8 cellular contexts compared by ENCODE assay signal in genomic region chr1:209569445-209570207, GRCh38. TPM values are rescaled to one million over a fixed set of nuclear protein-coding genes. Genes with fewer than 3 reads are reported as not detected.
A peak's percentile ranks its signal among the peaks of the same experiment; 100 is the strongest.
DNase-seq lines count a peak whose midpoint lies in the region; ATAC-seq, FAIRE-seq and TF ChIP-seq lines count a peak whose summit lies in the region.

No MANE protein-coding gene starts in this region.

- no peak overlapping the region for H3K14ac ChIP-seq in H1 (ENCODE audit: insufficient read length)

- no peak overlapping the region for H2BK5ac ChIP-seq in H1 (ENCODE audit: low read depth, low read length)

- H3K9ac ChIP-seq in H1 (replicated peaks in 1 of 4; ENCODE audit: extremely low read depth in 1 of 4, low read depth in 3 of 4, low read length in 3 of 4) (no peak overlapping the region), mucosa of rectum (ENCODE audit: low read depth in 1 of 2, low read length in 2 of 2) (peak overlapping the region; percentile 2 to 11)

- WGBS in H1 (ENCODE audit: extremely low coverage in 1 of 2, insufficient coverage in 1 of 2, insufficient read length in 1 of 2, insufficient replicate concordance in 2 of 2, low coverage in 1 of 2, low lambda C conversion rate in 2 of 2, missing lambda C conversion rate in 1 of 2), 2 experiments, result 38% methylated on average over 9 of the region's 9 CpGs; no CpG with 5 or more reads in 1 of the 2 experiments

- no peaks in the 10 kb centered on the region for H3K79me2 ChIP-seq in H1 (ENCODE audit: control insufficient read depth in 1 of 2, insufficient read depth in 2 of 2, low read length in 2 of 2)

- ATAC-seq in HG03159 (IDR thresholded peaks at IDR 0.05; ENCODE audit: unreplicated experiment) (peak; percentile 48), GM18502 (IDR thresholded peaks at IDR 0.05; ENCODE audit: poor library complexity, unreplicated experiment) (no peak)

- H2BK120ac ChIP-seq in H1 (replicated peaks; ENCODE audit: low read depth, low read length), result no peak overlapping the region

- no peak overlapping the region for H3K4ac ChIP-seq in H1 (replicated peaks; ENCODE audit: insufficient read length, low read depth, low read length)

- no peak overlapping the region for H3K4me2 ChIP-seq in H1 (ENCODE audit: insufficient read depth in 1 of 2, low read depth in 2 of 2, low read length in 2 of 2)

- H3K4me3 ChIP-seq in H1 (ENCODE audit: extremely low read depth in 1 of 4, insufficient read depth in 2 of 4, low read depth in 3 of 4, low read length in 4 of 4), result no peak overlapping the region
- H3K4me3 ChIP-seq in mucosa of rectum (ENCODE audit: low read length in 2 of 2), result no peak overlapping the region

- no peak for TF ChIP-seq POLR2A in H1 (IDR thresholded peaks at IDR 0.05; ENCODE audit: control extremely low read depth in 1 of 2, low read depth in 2 of 2, low read length in 2 of 2)

- H3K79me1 ChIP-seq in H1 (ENCODE audit: low read depth, low read length), result no peaks in the 10 kb centered on the region

- TF ChIP-seq RAD21 in H1 (IDR thresholded peaks at IDR 0.05 in 1 of 2, conservative IDR thresholded peaks at IDR 0.05 in 1 of 2; ENCODE audit: low read depth in 2 of 2, low read length in 2 of 2), result peak; percentile 73 to 78

- no peaks in the 10 kb centered on the region for H4K20me1 ChIP-seq in H1 (replicated peaks in 1 of 2; ENCODE audit: control insufficient read depth in 1 of 2, insufficient read depth in 2 of 2, low read length in 2 of 2)

- CTCF ChIA-PET in H1 (lab: Charles Lee; ENCODE audit: partially characterized antibody), result interaction anchor here (0.5 to 8.0 kb wide), 42 partner anchors 9 to 1446 kb away, joined by 3 to 89 read pairs (median 5); partner anchors contain the start of genes CAMK1G, G0S2 and LAMB3

- H2BK12ac ChIP-seq in H1 (ENCODE audit: low read depth, low read length), result no peak overlapping the region

- no peak overlapping the region for H2AK5ac ChIP-seq in H1 (ENCODE audit: low read depth, low read length)

- POLR2A ChIA-PET in H1 (lab: Charles Lee; ENCODE audit: partially characterized antibody), result no interaction called here

- TF ChIP-seq EP300 in H1 (IDR thresholded peaks at IDR 0.05; ENCODE audit: borderline replicate concordance in 1 of 2, low read depth in 2 of 2, low read length in 2 of 2), result no peak

- DNase-seq in DMS 273 (lab: John Stamatoyannopoulos, UW; ENCODE audit: unreplicated experiment) (peak; percentile 92), NCI-H748 treated with DMSO at 0.1 percent for 48 hours (lab: John Stamatoyannopoulos, UW) (peak; percentile 42), H1 (ENCODE audit: low read depth in 1 of 2, low spot score in 2 of 2) (peak; percentile 64 to 85)
- DNase-seq in activated CD8-positive, alpha-beta memory T cell treated with anti-CD3 and anti-CD28 coated beads for 1 hour (ENCODE audit: extremely low read depth in 1 of 2, low read depth in 1 of 2), result peak; percentile 33 to 54
- peak; percentile 89 for DNase-seq in stimulated activated CD8-positive, alpha-beta memory T cell treated with anti-CD3 and anti-CD28 coated beads, Interleukin-4, amount 100 ng/mL, for 48 hours

- H2BK15ac ChIP-seq in H1 (ENCODE audit: low read length), result no peak overlapping the region

- H4K5ac ChIP-seq in H1 (ENCODE audit: insufficient read length, low read depth, low read length), result no peak overlapping the region

- H3K36me3 ChIP-seq in H1 (ENCODE audit: control insufficient read depth in 2 of 4, insufficient read depth in 4 of 4, low read length in 3 of 4) (no peaks in the 10 kb centered on the region), mucosa of rectum (ENCODE audit: control insufficient read depth in 2 of 2, insufficient read depth in 2 of 2, low read length in 2 of 2) (no peaks in the 10 kb centered on the region)

- H3K23ac ChIP-seq in H1 (ENCODE audit: insufficient read length), result no peak overlapping the region

- peaks cover 0 to 4% (median 2%) of the 10 kb centered on the region in 4 experiments; a peak in 4 of 7 replicates for H3K4me1 ChIP-seq in H1 (replicated peaks in 1 of 4; ENCODE audit: control insufficient read depth in 3 of 4, insufficient read depth in 4 of 4, low read length in 3 of 4)
- H3K4me1 ChIP-seq in mucosa of rectum (ENCODE audit: control insufficient read depth in 2 of 2, insufficient read depth in 2 of 2, low read length in 2 of 2), result no peaks in the 10 kb centered on the region

- no peak overlapping the region for H4K91ac ChIP-seq in H1 (replicated peaks; ENCODE audit: insufficient read length, low read length)

- H3K27me3 ChIP-seq in H1 (replicated peaks in 1 of 4; ENCODE audit: control insufficient read depth in 3 of 4, extremely low read depth in 1 of 4, insufficient read depth in 3 of 4, low read length in 3 of 4) (no peaks in the 10 kb centered on the region; a peak in 1 of 7 replicates), mucosa of rectum (ENCODE audit: control insufficient read depth in 2 of 2, insufficient read depth in 2 of 2, low read length in 2 of 2) (peaks cover 5 to 9% of the 10 kb centered on the region in 2 donors)

- H4K8ac ChIP-seq in H1 (ENCODE audit: extremely low read depth, insufficient read depth, low read length), result no peak overlapping the region

- no peaks in the 10 kb centered on the region; the same call in none of the 2 replicates for H3K23me2 ChIP-seq in H1 (ENCODE audit: low read depth, low read length)

- no peaks in the 10 kb centered on the region for H3K9me3 ChIP-seq in H1 (ENCODE audit: insufficient read depth in 2 of 2, low read depth in 1 of 2, low read length in 1 of 2)
- no peaks in the 10 kb centered on the region for H3K9me3 ChIP-seq in mucosa of rectum (ENCODE audit: control insufficient read depth in 2 of 2, low read length in 2 of 2)

- H3K27ac ChIP-seq in H1 (ENCODE audit: low read depth, low read length), result no peak overlapping the region
- H3K27ac ChIP-seq in mucosa of rectum (ENCODE audit: low read depth in 2 of 2, low read length in 2 of 2), result no peak overlapping the region

- no peak overlapping the region for H2BK20ac ChIP-seq in H1 (ENCODE audit: low read length)

- FAIRE-seq in H1 (lab: Jason Lieb, UNC), result peak; percentile 58

- peak overlapping the region; percentile 6; the same call in 1 of the 2 replicates for H2AFZ ChIP-seq in H1 (ENCODE audit: low read length)

- H3K56ac ChIP-seq in H1 (replicated peaks; ENCODE audit: insufficient read length, low read depth, low read length), result no peak overlapping the region

- TF ChIP-seq CTCF in H1 (IDR thresholded peaks at IDR 0.05; ENCODE audit: control extremely low read depth in 1 of 3, insufficient read depth in 1 of 3, low read depth in 1 of 3, low read length in 3 of 3), result peak; percentile 50 to 90 (median 81)

- H3K18ac ChIP-seq in H1 (ENCODE audit: extremely low read depth, low read length), result no peak overlapping the region

TF ChIP-seq in H1, 55 proteins besides CTCF, POLR2A, EP300 and RAD21:
- TF ChIP-seq, protein P1, sequence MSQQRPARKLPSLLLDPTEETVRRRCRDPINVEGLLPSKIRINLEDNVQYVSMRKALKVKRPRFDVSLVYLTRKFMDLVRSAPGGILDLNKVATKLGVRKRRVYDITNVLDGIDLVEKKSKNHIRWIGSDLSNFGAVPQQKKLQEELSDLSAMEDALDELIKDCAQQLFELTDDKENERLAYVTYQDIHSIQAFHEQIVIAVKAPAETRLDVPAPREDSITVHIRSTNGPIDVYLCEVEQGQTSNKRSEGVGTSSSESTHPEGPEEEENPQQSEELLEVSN (IDR thresholded peaks at IDR 0.05), result no peak
- peak; percentile 42; the same call in 1 of the 2 replicates for TF ChIP-seq TEAD4 (IDR thresholded peaks at IDR 0.05; ENCODE audit: low read depth, low read length)
- no peak for TF ChIP-seq NANOG (IDR thresholded peaks at IDR 0.05; ENCODE audit: insufficient read depth, low read depth, low read length, poor library complexity, severe bottlenecking)
- TF ChIP-seq CREB1 (IDR thresholded peaks at IDR 0.05), result no peak
- no peak for TF ChIP-seq POU5F1 (IDR thresholded peaks at IDR 0.05; ENCODE audit: low read depth, low read length)
- no peak for TF ChIP-seq GTF2F1 (IDR thresholded peaks at IDR 0.05; ENCODE audit: borderline replicate concordance, low read depth, low read length)
- TF ChIP-seq NRF1 (IDR thresholded peaks at IDR 0.05; ENCODE audit: low read depth, low read length), result no peak

RNA-seq across cellular contexts. Expression of gene CAMK1G, which starts 13.9 kb away (rescaled TPM):
- total RNA-seq in H1 (2021; fragmentation: NEBNext Ultra II Directional; extraction: Animal tissue kit (Norgen Biotek cat#: 25700)), result 0.38 and 1.0 TPM in 2 replicates
- polyA plus RNA-seq in H1 (2011; rRNA removed), result 1.00 and 1.3 TPM in 2 replicates
- polyA plus RNA-seq in H1 (2011; cell fraction: cytosol; rRNA removed), result 1.3 TPM
- 1.7 TPM for polyA plus RNA-seq in H1 (2011; cell fraction: nucleus; rRNA removed)
- 0.41 to 0.96 TPM (median 0.66 TPM) in 4 replicates for polyA plus RNA-seq in H1 (2012, experiment 1 of 2)
- polyA plus RNA-seq in H1 (2012, experiment 2 of 2), result 0.83 TPM
- 0.20 TPM for polyA plus RNA-seq in H1 (2013, experiment 1 of 2)
- polyA plus RNA-seq in H1 (2013, experiment 2 of 2), result 0.20 TPM
- polyA minus RNA-seq in H1 (2011; rRNA and poly(A)+ RNA removed), result 1.4 and 2.0 TPM in 2 replicates
- polyA minus RNA-seq in H1 (2011; cell fraction: cytosol; rRNA and poly(A)+ RNA removed), result 1.2 TPM
- 1.6 TPM for polyA minus RNA-seq in H1 (2011; cell fraction: nucleus; rRNA and poly(A)+ RNA removed)

Comparison
In these comparisons a context has a peak if more than half of its experiments do, and no peak if none do; other contexts are left out.
1. DNase-seq: peak in every context shown above with its lines; median percentile 92 in DMS 273; 89 in stimulated activated CD8-positive, alpha-beta memory T cell treated with anti-CD3 and anti-CD28 coated beads, Interleukin-4, amount 100 ng/mL, for 48 hours; 74 in H1; 44 in activated CD8-positive, alpha-beta memory T cell treated with anti-CD3 and anti-CD28 coated beads for 1 hour; 42 in NCI-H748 treated with DMSO at 0.1 percent for 48 hours.
2. H3K9ac ChIP-seq: peak in mucosa of rectum (2 of 2); none in H1 (0 of 4).